In the genomic region with DNA sequence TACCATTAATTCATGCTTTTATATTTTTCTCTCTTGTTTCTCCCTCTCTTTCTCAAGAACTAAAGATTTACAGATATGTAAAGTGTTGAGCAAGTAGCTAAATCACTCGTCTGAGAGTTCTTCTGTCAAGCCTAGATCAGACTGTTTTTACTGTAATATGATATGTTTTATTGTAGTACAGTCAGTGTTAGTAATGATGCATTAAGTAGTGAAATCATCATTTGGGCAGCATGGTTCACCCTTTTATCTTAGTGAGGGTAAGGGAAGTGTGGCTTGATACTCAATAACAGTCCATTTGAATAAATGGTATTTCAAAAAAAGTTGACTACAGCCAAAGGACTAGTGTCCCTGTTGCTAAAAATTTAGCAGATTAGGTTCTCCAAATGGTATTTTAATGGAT, we compare ENCODE assay signal across 1 cellular context.
TF ChIP-seq lines count a peak whose summit lies in the region.

No MANE protein-coding gene starts in this region.

TF ChIP-seq in HEK293, 187 proteins besides CTCF, POLR2A, EP300 and RAD21 (continues in another document):
- TF ChIP-seq, protein P1, sequence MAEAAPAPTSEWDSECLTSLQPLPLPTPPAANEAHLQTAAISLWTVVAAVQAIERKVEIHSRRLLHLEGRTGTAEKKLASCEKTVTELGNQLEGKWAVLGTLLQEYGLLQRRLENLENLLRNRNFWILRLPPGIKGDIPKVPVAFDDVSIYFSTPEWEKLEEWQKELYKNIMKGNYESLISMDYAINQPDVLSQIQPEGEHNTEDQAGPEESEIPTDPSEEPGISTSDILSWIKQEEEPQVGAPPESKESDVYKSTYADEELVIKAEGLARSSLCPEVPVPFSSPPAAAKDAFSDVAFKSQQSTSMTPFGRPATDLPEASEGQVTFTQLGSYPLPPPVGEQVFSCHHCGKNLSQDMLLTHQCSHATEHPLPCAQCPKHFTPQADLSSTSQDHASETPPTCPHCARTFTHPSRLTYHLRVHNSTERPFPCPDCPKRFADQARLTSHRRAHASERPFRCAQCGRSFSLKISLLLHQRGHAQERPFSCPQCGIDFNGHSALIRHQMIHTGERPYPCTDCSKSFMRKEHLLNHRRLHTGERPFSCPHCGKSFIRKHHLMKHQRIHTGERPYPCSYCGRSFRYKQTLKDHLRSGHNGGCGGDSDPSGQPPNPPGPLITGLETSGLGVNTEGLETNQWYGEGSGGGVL (tag by site-specific recombination; IDR thresholded peaks at IDR 0.05), result peak; percentile 80
- TF ChIP-seq GLI2 (tag by site-specific recombination; IDR thresholded peaks at IDR 0.05; ENCODE audit: borderline replicate concordance, low read depth) (peak; percentile 42; the same call in 1 of the 2 replicates), ZNF350 (tag by site-specific recombination; IDR thresholded peaks at IDR 0.05) (peak; percentile 71), ZNF366 (tag by site-specific recombination; conservative IDR thresholded peaks at IDR 0.05) (peak; percentile 88), KLF10 (tag by site-specific recombination; IDR thresholded peaks at IDR 0.05) (no peak; the same call in 1 of the 2 replicates), ZNF529 (tag by site-specific recombination; IDR thresholded peaks at IDR 0.05; ENCODE audit: insufficient replicate concordance) (peak; percentile 8), GLIS2 (tag by site-specific recombination; IDR thresholded peaks at IDR 0.05) (no peak), ZNF561 (tag by site-specific recombination; IDR thresholded peaks at IDR 0.05; ENCODE audit: borderline replicate concordance) (no peak), ZNF629 (tag by site-specific recombination; IDR thresholded peaks at IDR 0.05) (peak; percentile 91), SP7 (tag by site-specific recombination; IDR thresholded peaks at IDR 0.05) (peak; percentile 89), ZNF660 (tag by site-specific recombination; IDR thresholded peaks at IDR 0.05) (peak; percentile 84), ZNF658 (tag by site-specific recombination; IDR thresholded peaks at IDR 0.05) (no peak), ZNF24 (tag by site-specific recombination; IDR thresholded peaks at IDR 0.05) (peak; percentile 70), ZNF510 (tag by site-specific recombination; IDR thresholded peaks at IDR 0.05; ENCODE audit: insufficient replicate concordance) (peak; percentile 71), ZNF302 (tag by site-specific recombination; IDR thresholded peaks at IDR 0.05; ENCODE audit: low read depth) (0 out of 2 replicates have a peak, but pooled peaks have one; percentile 60), ZNF558 (tag by site-specific recombination; IDR thresholded peaks at IDR 0.05) (peak; percentile 87), ZBTB21 (tag by site-specific recombination; IDR thresholded peaks at IDR 0.05) (peak; percentile 32; the same call in 1 of the 2 replicates), ZNF324 (tag by site-specific recombination; IDR thresholded peaks at IDR 0.05) (0 out of 2 replicates have a peak, but pooled peaks have one; percentile 58), ZNF843 (tag by site-specific recombination; IDR thresholded peaks at IDR 0.05) (peak; percentile 75), ZBTB8A (tag by site-specific recombination; IDR thresholded peaks at IDR 0.05) (peak; percentile 26; the same call in 1 of the 2 replicates), ZNF184 (tag by site-specific recombination; IDR thresholded peaks at IDR 0.05) (peak; percentile 92), ZFP37 (tag by site-specific recombination; IDR thresholded peaks at IDR 0.05) (0 out of 2 replicates have a peak, but pooled peaks have one; percentile 65), ZNF248 (tag by site-specific recombination; IDR thresholded peaks at IDR 0.05) (no peak; the same call in 1 of the 2 replicates), ZNF549 (tag by site-specific recombination; IDR thresholded peaks at IDR 0.05) (peak; percentile 100), ZSCAN30 (tag by site-specific recombination; IDR thresholded peaks at IDR 0.05) (peak; percentile 17; the same call in 1 of the 2 replicates), OVOL3 (tag by site-specific recombination; IDR thresholded peaks at IDR 0.05) (no peak), OSR2 (tag by site-specific recombination; IDR thresholded peaks at IDR 0.05) (peak; percentile 74; the same call in 1 of the 2 replicates), SCRT2 (tag by site-specific recombination; IDR thresholded peaks at IDR 0.05) (0 out of 2 replicates have a peak, but pooled peaks have one; percentile 14), ZNF311 (tag by site-specific recombination; IDR thresholded peaks at IDR 0.05; ENCODE audit: borderline replicate concordance) (no peak), ZNF621 (tag by site-specific recombination; IDR thresholded peaks at IDR 0.05) (no peak), BCL11B (tag by site-specific recombination; IDR thresholded peaks at IDR 0.05; ENCODE audit: low read depth) (no peak)
- TF ChIP-seq, protein P2, sequence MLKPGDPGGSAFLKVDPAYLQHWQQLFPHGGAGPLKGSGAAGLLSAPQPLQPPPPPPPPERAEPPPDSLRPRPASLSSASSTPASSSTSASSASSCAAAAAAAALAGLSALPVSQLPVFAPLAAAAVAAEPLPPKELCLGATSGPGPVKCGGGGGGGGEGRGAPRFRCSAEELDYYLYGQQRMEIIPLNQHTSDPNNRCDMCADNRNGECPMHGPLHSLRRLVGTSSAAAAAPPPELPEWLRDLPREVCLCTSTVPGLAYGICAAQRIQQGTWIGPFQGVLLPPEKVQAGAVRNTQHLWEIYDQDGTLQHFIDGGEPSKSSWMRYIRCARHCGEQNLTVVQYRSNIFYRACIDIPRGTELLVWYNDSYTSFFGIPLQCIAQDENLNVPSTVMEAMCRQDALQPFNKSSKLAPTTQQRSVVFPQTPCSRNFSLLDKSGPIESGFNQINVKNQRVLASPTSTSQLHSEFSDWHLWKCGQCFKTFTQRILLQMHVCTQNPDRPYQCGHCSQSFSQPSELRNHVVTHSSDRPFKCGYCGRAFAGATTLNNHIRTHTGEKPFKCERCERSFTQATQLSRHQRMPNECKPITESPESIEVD (tag by site-specific recombination; IDR thresholded peaks at IDR 0.05), result peak; percentile 76
- TF ChIP-seq, protein P3, sequence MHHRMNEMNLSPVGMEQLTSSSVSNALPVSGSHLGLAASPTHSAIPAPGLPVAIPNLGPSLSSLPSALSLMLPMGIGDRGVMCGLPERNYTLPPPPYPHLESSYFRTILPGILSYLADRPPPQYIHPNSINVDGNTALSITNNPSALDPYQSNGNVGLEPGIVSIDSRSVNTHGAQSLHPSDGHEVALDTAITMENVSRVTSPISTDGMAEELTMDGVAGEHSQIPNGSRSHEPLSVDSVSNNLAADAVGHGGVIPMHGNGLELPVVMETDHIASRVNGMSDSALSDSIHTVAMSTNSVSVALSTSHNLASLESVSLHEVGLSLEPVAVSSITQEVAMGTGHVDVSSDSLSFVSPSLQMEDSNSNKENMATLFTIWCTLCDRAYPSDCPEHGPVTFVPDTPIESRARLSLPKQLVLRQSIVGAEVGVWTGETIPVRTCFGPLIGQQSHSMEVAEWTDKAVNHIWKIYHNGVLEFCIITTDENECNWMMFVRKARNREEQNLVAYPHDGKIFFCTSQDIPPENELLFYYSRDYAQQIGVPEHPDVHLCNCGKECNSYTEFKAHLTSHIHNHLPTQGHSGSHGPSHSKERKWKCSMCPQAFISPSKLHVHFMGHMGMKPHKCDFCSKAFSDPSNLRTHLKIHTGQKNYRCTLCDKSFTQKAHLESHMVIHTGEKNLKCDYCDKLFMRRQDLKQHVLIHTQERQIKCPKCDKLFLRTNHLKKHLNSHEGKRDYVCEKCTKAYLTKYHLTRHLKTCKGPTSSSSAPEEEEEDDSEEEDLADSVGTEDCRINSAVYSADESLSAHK (tag by site-specific recombination; IDR thresholded peaks at IDR 0.05), result 0 out of 2 replicates have a peak, but pooled peaks have one; percentile 52
- TF ChIP-seq, protein P4, sequence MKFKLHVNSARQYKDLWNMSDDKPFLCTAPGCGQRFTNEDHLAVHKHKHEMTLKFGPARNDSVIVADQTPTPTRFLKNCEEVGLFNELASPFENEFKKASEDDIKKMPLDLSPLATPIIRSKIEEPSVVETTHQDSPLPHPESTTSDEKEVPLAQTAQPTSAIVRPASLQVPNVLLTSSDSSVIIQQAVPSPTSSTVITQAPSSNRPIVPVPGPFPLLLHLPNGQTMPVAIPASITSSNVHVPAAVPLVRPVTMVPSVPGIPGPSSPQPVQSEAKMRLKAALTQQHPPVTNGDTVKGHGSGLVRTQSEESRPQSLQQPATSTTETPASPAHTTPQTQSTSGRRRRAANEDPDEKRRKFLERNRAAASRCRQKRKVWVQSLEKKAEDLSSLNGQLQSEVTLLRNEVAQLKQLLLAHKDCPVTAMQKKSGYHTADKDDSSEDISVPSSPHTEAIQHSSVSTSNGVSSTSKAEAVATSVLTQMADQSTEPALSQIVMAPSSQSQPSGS (tag by site-specific recombination; IDR thresholded peaks at IDR 0.05; ENCODE audit: low read depth), result peak; percentile 38; the same call in 1 of the 2 replicates
- TF ChIP-seq, protein P5, sequence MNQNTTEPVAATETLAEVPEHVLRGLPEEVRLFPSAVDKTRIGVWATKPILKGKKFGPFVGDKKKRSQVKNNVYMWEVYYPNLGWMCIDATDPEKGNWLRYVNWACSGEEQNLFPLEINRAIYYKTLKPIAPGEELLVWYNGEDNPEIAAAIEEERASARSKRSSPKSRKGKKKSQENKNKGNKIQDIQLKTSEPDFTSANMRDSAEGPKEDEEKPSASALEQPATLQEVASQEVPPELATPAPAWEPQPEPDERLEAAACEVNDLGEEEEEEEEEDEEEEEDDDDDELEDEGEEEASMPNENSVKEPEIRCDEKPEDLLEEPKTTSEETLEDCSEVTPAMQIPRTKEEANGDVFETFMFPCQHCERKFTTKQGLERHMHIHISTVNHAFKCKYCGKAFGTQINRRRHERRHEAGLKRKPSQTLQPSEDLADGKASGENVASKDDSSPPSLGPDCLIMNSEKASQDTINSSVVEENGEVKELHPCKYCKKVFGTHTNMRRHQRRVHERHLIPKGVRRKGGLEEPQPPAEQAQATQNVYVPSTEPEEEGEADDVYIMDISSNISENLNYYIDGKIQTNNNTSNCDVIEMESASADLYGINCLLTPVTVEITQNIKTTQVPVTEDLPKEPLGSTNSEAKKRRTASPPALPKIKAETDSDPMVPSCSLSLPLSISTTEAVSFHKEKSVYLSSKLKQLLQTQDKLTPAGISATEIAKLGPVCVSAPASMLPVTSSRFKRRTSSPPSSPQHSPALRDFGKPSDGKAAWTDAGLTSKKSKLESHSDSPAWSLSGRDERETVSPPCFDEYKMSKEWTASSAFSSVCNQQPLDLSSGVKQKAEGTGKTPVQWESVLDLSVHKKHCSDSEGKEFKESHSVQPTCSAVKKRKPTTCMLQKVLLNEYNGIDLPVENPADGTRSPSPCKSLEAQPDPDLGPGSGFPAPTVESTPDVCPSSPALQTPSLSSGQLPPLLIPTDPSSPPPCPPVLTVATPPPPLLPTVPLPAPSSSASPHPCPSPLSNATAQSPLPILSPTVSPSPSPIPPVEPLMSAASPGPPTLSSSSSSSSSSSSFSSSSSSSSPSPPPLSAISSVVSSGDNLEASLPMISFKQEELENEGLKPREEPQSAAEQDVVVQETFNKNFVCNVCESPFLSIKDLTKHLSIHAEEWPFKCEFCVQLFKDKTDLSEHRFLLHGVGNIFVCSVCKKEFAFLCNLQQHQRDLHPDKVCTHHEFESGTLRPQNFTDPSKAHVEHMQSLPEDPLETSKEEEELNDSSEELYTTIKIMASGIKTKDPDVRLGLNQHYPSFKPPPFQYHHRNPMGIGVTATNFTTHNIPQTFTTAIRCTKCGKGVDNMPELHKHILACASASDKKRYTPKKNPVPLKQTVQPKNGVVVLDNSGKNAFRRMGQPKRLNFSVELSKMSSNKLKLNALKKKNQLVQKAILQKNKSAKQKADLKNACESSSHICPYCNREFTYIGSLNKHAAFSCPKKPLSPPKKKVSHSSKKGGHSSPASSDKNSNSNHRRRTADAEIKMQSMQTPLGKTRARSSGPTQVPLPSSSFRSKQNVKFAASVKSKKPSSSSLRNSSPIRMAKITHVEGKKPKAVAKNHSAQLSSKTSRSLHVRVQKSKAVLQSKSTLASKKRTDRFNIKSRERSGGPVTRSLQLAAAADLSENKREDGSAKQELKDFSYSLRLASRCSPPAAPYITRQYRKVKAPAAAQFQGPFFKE (tag by site-specific recombination; IDR thresholded peaks at IDR 0.05; ENCODE audit: borderline replicate concordance), result no peak
- TF ChIP-seq, protein P6, sequence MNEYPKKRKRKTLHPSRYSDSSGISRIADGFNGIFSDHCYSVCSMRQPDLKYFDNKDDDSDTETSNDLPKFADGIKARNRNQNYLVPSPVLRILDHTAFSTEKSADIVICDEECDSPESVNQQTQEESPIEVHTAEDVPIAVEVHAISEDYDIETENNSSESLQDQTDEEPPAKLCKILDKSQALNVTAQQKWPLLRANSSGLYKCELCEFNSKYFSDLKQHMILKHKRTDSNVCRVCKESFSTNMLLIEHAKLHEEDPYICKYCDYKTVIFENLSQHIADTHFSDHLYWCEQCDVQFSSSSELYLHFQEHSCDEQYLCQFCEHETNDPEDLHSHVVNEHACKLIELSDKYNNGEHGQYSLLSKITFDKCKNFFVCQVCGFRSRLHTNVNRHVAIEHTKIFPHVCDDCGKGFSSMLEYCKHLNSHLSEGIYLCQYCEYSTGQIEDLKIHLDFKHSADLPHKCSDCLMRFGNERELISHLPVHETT (tag by site-specific recombination; IDR thresholded peaks at IDR 0.05), result peak; percentile 59; the same call in 1 of the 2 replicates
- TF ChIP-seq, protein P7, sequence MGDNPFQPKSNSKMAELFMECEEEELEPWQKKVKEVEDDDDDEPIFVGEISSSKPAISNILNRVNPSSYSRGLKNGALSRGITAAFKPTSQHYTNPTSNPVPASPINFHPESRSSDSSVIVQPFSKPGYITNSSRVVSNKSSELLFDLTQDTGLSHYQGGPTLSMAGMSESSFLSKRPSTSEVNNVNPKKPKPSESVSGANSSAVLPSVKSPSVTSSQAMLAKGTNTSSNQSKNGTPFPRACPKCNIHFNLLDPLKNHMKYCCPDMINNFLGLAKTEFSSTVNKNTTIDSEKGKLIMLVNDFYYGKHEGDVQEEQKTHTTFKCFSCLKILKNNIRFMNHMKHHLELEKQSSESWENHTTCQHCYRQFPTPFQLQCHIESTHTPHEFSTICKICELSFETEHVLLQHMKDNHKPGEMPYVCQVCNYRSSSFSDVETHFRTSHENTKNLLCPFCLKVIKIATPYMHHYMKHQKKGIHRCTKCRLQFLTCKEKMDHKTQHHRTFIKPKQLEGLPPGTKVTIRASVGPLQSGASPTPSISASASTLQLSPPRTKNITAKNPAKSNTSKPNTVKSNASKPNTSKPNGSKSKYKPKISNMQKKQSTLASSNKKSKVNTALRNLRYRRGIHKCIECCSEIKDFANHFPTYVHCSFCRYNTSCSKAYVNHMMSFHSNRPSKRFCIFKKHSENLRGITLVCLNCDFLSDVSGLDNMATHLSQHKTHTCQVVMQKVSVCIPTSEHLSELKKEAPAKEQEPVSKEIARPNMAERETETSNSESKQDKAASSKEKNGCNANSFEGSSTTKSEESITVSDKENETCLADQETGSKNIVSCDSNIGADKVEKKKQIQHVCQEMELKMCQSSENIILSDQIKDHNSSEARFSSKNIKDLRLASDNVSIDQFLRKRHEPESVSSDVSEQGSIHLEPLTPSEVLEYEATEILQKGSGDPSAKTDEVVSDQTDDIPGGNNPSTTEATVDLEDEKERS (tag by site-specific recombination; IDR thresholded peaks at IDR 0.05), result 0 out of 2 replicates have a peak, but pooled peaks have one; percentile 11
